In the genomic region with DNA sequence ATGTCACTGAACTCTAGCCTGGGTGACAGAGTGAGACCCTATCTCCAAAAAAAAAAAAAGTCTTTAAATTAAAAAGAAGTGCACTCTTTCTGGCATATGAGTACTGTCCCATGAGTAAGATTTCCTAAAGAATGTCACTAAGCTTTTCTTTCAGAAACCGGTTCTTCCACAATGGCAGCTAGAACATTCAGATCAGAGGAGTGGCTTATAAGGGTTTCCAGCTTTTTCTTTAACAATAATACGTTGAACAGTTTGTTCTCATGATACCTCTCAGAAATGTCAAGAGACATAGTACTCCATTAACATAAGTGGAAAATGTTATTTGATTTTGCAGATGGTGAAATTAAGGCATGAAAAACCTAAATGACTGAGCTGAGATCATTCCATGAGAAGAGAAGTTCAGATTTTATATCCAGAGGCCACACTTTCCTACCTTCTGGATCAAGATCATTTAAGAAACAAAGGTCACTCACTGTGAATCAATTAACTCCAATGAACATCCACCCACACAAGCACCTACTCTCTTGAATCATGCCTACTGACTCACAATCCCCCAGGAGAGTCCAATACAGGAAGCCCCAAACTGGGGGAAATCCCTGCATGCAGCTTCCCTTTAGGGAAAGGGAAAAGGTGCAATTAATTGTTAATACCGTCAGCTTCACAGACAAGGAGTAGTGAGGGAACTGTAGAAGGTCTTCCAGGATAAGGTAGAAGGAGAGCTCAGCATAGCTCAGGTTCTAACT, we compare ENCODE assay signal across 16 cellular contexts.
DNase-seq lines count a peak whose midpoint lies in the region; ATAC-seq and TF ChIP-seq lines count a peak whose summit lies in the region.
"Had no signal": no experiment of that assay in that cellular context is flagged by ENCODE, and none has a peak within 500 bp of the region (broad histone marks: within the 10 kb centered on the region; RNA-seq: fewer than 3 reads in every experiment).

No MANE protein-coding gene starts in this region.

- no peaks in the 10 kb centered on the region for H3K4me1 Mint-ChIP-seq in effector memory CD8-positive, alpha-beta T cell (ENCODE audit: low read depth in 2 of 2)

- intact Hi-C loops in breast epithelium (cut with DNase I; ENCODE audit: low total_unique reads), result no loop called here

- ATAC-seq in left lobe of liver, result peak; percentile 66
- ATAC-seq in upper lobe of left lung (ENCODE audit: low FRiP score in 2 of 2), result peak; percentile 46 to 79
- ATAC-seq in effector memory CD8-positive, alpha-beta T cell (replicated peaks), result no peak
- no peak for ATAC-seq in stimulated activated naive CD8-positive, alpha-beta T cell treated with anti-CD3 and anti-CD28 coated beads, Interleukin-15, Interleukin-2, amounts not matched to agents 100 U/mL and 50 U/mL, for 24 hours

- 55 to 57% methylated on average over 3 of the region's 3 CpGs for WGBS in upper lobe of left lung, 2 donors

- H3K4me2 ChIP-seq in osteoblast (ENCODE audit: insufficient read depth, low read length), result no peak overlapping the region

- no peak overlapping the region for H3K4me3 ChIP-seq in breast epithelium
- no peak overlapping the region for H3K4me3 ChIP-seq in upper lobe of left lung
- no peak overlapping the region for H3K4me3 ChIP-seq in coronary artery
- no peak overlapping the region for H3K4me3 ChIP-seq in osteoblast (ENCODE audit: insufficient read depth, low read length)

- DNase-seq in breast epithelium (ENCODE audit: low spot score in 2 of 2) (no peak), left lobe of liver (ENCODE audit: low spot score) (no peak), upper lobe of left lung (peak in 1 of 2 donors; percentile 43), coronary artery (ENCODE audit: low spot score) (no peak), osteoblast (ENCODE audit: insufficient read length, low spot score, missing footprints) (no peak)
- no peak for DNase-seq in effector memory CD8-positive, alpha-beta T cell
- DNase-seq in stimulated activated naive CD8-positive, alpha-beta T cell treated with anti-CD3 and anti-CD28 coated beads, Interleukin-15, Interleukin-2, amounts not matched to agents 100 U/mL and 50 U/mL, for 24 hours, result no peak
- DNase-seq: activated CD8-positive, alpha-beta memory T cell treated with anti-CD3 and anti-CD28 coated beads, Interleukin-2, amount 50 U/mL, for 48 hours; activated naive CD4-positive, alpha-beta T cell; EL; IMR-90; NK-92 treated with Interleukin-12 subunit alpha and Interleukin-12 subunit beta, amount 100 ng/mL, for 24 hours; retina; SHP77 had no signal

- H2AFZ ChIP-seq in osteoblast (ENCODE audit: low read length), result no peak overlapping the region

- no peaks in the 10 kb centered on the region for H3K9me3 Mint-ChIP-seq in effector memory CD8-positive, alpha-beta T cell

- no peaks in the 10 kb centered on the region for H3K36me3 Mint-ChIP-seq in effector memory CD8-positive, alpha-beta T cell (ENCODE audit: insufficient read depth)

- H4K20me1 ChIP-seq in osteoblast (ENCODE audit: insufficient read depth, low read length), result no peaks in the 10 kb centered on the region

- H3K27ac Mint-ChIP-seq in effector memory CD8-positive, alpha-beta T cell, result no peak overlapping the region

- H3K4me3 Mint-ChIP-seq in effector memory CD8-positive, alpha-beta T cell, result no peak overlapping the region

- H3K27me3 ChIP-seq in breast epithelium (no peaks in the 10 kb centered on the region), upper lobe of left lung (no peaks in the 10 kb centered on the region), osteoblast (ENCODE audit: insufficient read depth, low read length) (peaks cover 6% of the 10 kb centered on the region)

- no peaks in the 10 kb centered on the region for H3K36me3 ChIP-seq in breast epithelium
- H3K36me3 ChIP-seq in upper lobe of left lung, result no peaks in the 10 kb centered on the region
- no peaks in the 10 kb centered on the region for H3K36me3 ChIP-seq in osteoblast (ENCODE audit: insufficient read depth, low read length)

- no peak for TF ChIP-seq RAD21 in Ishikawa (IDR thresholded peaks at IDR 0.05; ENCODE audit: low read depth)

- H3K4me1 ChIP-seq in breast epithelium (peaks cover 9 to 11% of the 10 kb centered on the region in 2 donors), upper lobe of left lung (peaks cover 0 to 51% (median 13%) of the 10 kb centered on the region in 4 donors), osteoblast (ENCODE audit: insufficient read depth, low read length) (peaks cover 10% of the 10 kb centered on the region)

- no peaks in the 10 kb centered on the region for H3K79me2 ChIP-seq in osteoblast (ENCODE audit: insufficient read depth, low read length)

- no peaks in the 10 kb centered on the region for H3K9me3 ChIP-seq in breast epithelium
- no peaks in the 10 kb centered on the region for H3K9me3 ChIP-seq in upper lobe of left lung
- H3K9me3 ChIP-seq in osteoblast (ENCODE audit: low read depth, low read length), result no peaks in the 10 kb centered on the region

- no peak for TF ChIP-seq EP300 in Ishikawa (IDR thresholded peaks at IDR 0.05; ENCODE audit: borderline replicate concordance)
- peak in 3 of 4 donors; percentile 75 to 98 (median 91) for TF ChIP-seq EP300 in upper lobe of left lung (IDR thresholded peaks at IDR 0.05)

- H3K27ac ChIP-seq in breast epithelium (peak overlapping the region; percentile 73 to 81), upper lobe of left lung (peak overlapping the region; percentile 74 to 81 (median 79)), coronary artery (no peak overlapping the region), osteoblast (ENCODE audit: low read depth, low read length) (no peak overlapping the region)
- H3K27ac ChIP-seq: C4-2B had no signal

- H3K27me3 Mint-ChIP-seq in effector memory CD8-positive, alpha-beta T cell, result peaks cover 0 to 7% of the 10 kb centered on the region in 2 donors

- TF ChIP-seq POLR2A in breast epithelium (IDR thresholded peaks at IDR 0.05) (no peak), upper lobe of left lung (IDR thresholded peaks at IDR 0.05) (peak in 1 of 4 donors; percentile 37)

- TF ChIP-seq CTCF in breast epithelium (IDR thresholded peaks at IDR 0.05) (no peak), upper lobe of left lung (IDR thresholded peaks at IDR 0.05) (no peak), coronary artery (IDR thresholded peaks at IDR 0.05) (no peak), osteoblast (IDR thresholded peaks at IDR 0.05; ENCODE audit: extremely low read depth, low read depth, low read length) (no peak)

TF ChIP-seq in Ishikawa, 13 proteins besides CTCF, POLR2A, EP300 and RAD21:
- TF ChIP-seq USF1 (IDR thresholded peaks at IDR 0.05) (no peak), EGR1 (IDR thresholded peaks at IDR 0.05) (peak; percentile 59), ZBTB7A (IDR thresholded peaks at IDR 0.05; ENCODE audit: low read depth) (no peak), CREB1 (IDR thresholded peaks at IDR 0.05; ENCODE audit: low read depth) (no peak), CEBPB (IDR thresholded peaks at IDR 0.05) (no peak), FOXM1 (IDR thresholded peaks at IDR 0.05; ENCODE audit: borderline replicate concordance, low read depth) (no peak)

Comparison
In these comparisons a context has a peak if more than half of its experiments do, and no peak if none do; other contexts are left out.
1. H3K27ac ChIP-seq: peak in breast epithelium (2 of 2) and upper lobe of left lung (4 of 4); none in coronary artery (0 of 2) and osteoblast (single experiment).
2. ATAC-seq: peak in left lobe of liver (single experiment) and upper lobe of left lung (2 of 2); none in effector memory CD8-positive, alpha-beta T cell (single experiment) and stimulated activated naive CD8-positive, alpha-beta T cell treated with anti-CD3 and anti-CD28 coated beads, Interleukin-15, Interleukin-2, amounts not matched to agents 100 U/mL and 50 U/mL, for 24 hours (single experiment).